Comparison of ENCODE assay signal across 8 cellular contexts in the genomic region with DNA sequence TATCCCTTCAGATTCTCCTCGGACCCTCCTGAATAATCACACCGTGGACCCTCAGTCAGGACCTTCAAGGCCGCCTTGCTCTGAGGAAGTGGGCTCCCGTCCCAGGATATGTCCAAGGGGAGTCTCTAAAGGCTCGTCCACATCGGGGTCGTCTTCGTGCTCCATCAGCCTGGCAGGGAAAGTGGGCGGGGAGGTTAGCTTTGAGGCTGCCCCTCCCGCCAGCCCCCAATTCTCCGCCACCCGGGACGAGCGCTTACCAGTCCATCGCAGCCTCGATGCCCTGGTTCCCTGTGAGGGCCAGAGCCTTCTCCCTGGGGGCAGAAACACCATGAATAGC. TPM values are rescaled to one million over a fixed set of nuclear protein-coding genes. Genes with fewer than 3 reads are reported as not detected.
DNase-seq lines count a peak whose midpoint lies in the region; ATAC-seq, FAIRE-seq and TF ChIP-seq lines count a peak whose summit lies in the region.

No MANE protein-coding gene starts in this region.

- H3K9ac ChIP-seq in OCI-LY3 (ENCODE audit: low read length): peak overlapping the region; percentile 89
- peak overlapping the region; percentile 85 for H3K9ac ChIP-seq in endothelial cell of umbilical vein (replicated peaks; ENCODE audit: extremely low read depth, insufficient read depth, low read length)

- dilution Hi-C loops in endothelial cell of umbilical vein (cut with MboI; ENCODE audit: extremely low pct_ligation_motif_present, low sequenced_read_pairs): no loop called here

- H2AFZ ChIP-seq in OCI-LY3 (ENCODE audit: low read depth, low read length) (no peak overlapping the region), endothelial cell of umbilical vein (ENCODE audit: low read depth, low read length) (peak overlapping the region; percentile 72)

- TF ChIP-seq EP300 in ovary (IDR thresholded peaks at IDR 0.05): no peak

- H3K9me3 ChIP-seq in DOHH2 (ENCODE audit: control insufficient read depth, insufficient read depth, low read length): no peaks in the 10 kb centered on the region
- no peaks in the 10 kb centered on the region for H3K9me3 ChIP-seq in OCI-LY3 (ENCODE audit: insufficient read depth, low read length)
- no peaks in the 10 kb centered on the region for H3K9me3 ChIP-seq in endothelial cell of umbilical vein (replicated peaks; ENCODE audit: control insufficient read depth, insufficient read depth, low read length)
- no peaks in the 10 kb centered on the region for H3K9me3 ChIP-seq in ovary

- FAIRE-seq in endothelial cell of umbilical vein (lab: Jason Lieb, UNC): no peak

- CTCF ChIA-PET in endothelial cell of umbilical vein (lab: Charles Lee): no interaction called here

- POLR2A ChIA-PET in endothelial cell of umbilical vein (lab: Charles Lee): interaction anchor here (3.2 kb wide), 1 partner anchor 13 kb away, joined by 33 read pairs; the partner anchor contains the start of genes C11orf98 and CSKMT

- H3K4me2 ChIP-seq in DOHH2 (ENCODE audit: low read length) (peak overlapping the region; percentile 98), OCI-LY3 (ENCODE audit: low read length) (peak overlapping the region; percentile 97), endothelial cell of umbilical vein (ENCODE audit: insufficient read depth, low read length) (peak overlapping the region; percentile 71)

- peaks cover 40% of the 10 kb centered on the region for H3K36me3 ChIP-seq in DOHH2 (ENCODE audit: control insufficient read depth, low read length)
- peaks cover 24% of the 10 kb centered on the region for H3K36me3 ChIP-seq in OCI-LY3 (replicated peaks; ENCODE audit: low read depth, low read length)
- peaks cover 0 to 17% of the 10 kb centered on the region in 2 experiments for H3K36me3 ChIP-seq in endothelial cell of umbilical vein (ENCODE audit: control insufficient read depth in 2 of 2, extremely low read depth in 1 of 2, insufficient read depth in 2 of 2, low read length in 2 of 2)
- no peaks in the 10 kb centered on the region for H3K36me3 ChIP-seq in ovary

- TSS peak; percentile 53 for BruUV-seq in endothelial cell of umbilical vein (replicated peaks; lab: Mats Ljungman, UMichigan)

- no peaks in the 10 kb centered on the region for H3K9me1 ChIP-seq in endothelial cell of umbilical vein (replicated peaks; ENCODE audit: control insufficient read depth, extremely low read depth, insufficient read depth, low read length)

- H3K27me3 ChIP-seq in DOHH2 (ENCODE audit: control insufficient read depth, low read length): no peaks in the 10 kb centered on the region
- no peaks in the 10 kb centered on the region for H3K27me3 ChIP-seq in OCI-LY3 (ENCODE audit: low read depth, low read length)
- no peaks in the 10 kb centered on the region for H3K27me3 ChIP-seq in endothelial cell of umbilical vein (ENCODE audit: control insufficient read depth in 2 of 2, insufficient read depth in 2 of 2, low read length in 2 of 2)
- no peaks in the 10 kb centered on the region for H3K27me3 ChIP-seq in ovary

- H3K4me1 ChIP-seq in DOHH2 (ENCODE audit: control insufficient read depth, low read length) (peaks cover 44% of the 10 kb centered on the region), OCI-LY3 (ENCODE audit: low read length) (peaks cover 19% of the 10 kb centered on the region), endothelial cell of umbilical vein (ENCODE audit: control insufficient read depth, extremely low read depth, insufficient read depth, low read length) (peaks cover 11% of the 10 kb centered on the region), ovary (ENCODE audit: insufficient read depth) (peaks cover 3% of the 10 kb centered on the region)

- H3K4me3 ChIP-seq in DOHH2 (ENCODE audit: low read length) (peak overlapping the region; percentile 98), OCI-LY3 (ENCODE audit: low read length) (peak overlapping the region; percentile 97), endothelial cell of umbilical vein (replicated peaks in 1 of 3; ENCODE audit: insufficient read depth in 1 of 3, low read depth in 1 of 3, low read length in 3 of 3) (peak overlapping the region; percentile 76 to 93 (median 79)), ovary (peak overlapping the region; percentile 60)

- no peaks in the 10 kb centered on the region for H3K9me2 ChIP-seq in DOHH2 (replicated peaks; ENCODE audit: control insufficient read depth, low read length)

- no peak for TF ChIP-seq POLR2A in endothelial cell of umbilical vein (IDR thresholded peaks at IDR 0.05; ENCODE audit: low read depth, low read length)
- no peak for TF ChIP-seq POLR2A in ovary (IDR thresholded peaks at IDR 0.05)

- DNase-seq in endothelial cell of umbilical vein (ENCODE audit: low read depth, low spot score) (no peak), ovary (no peak), DMS53 (lab: John Stamatoyannopoulos, UW) (no peak), SK-N-DZ (ENCODE audit: low spot score) (no peak), SKM-1 (lab: John Stamatoyannopoulos, UW; ENCODE audit: unreplicated experiment) (no peak)

- H3K27ac ChIP-seq in DOHH2 (ENCODE audit: low read depth, low read length): peak overlapping the region; percentile 59
- H3K27ac ChIP-seq in OCI-LY3 (ENCODE audit: low read length): peak overlapping the region; percentile 74
- H3K27ac ChIP-seq in endothelial cell of umbilical vein (ENCODE audit: insufficient read depth, low read depth, low read length): peak overlapping the region; percentile 74
- H3K27ac ChIP-seq in ovary: peak overlapping the region; percentile 73 to 82

- TF ChIP-seq CTCF in DOHH2 (IDR thresholded peaks at IDR 0.05; ENCODE audit: low read depth, low read length, poor library complexity, severe bottlenecking) (no peak), OCI-LY3 (IDR thresholded peaks at IDR 0.05; ENCODE audit: low read depth, low read length) (no peak), endothelial cell of umbilical vein (IDR thresholded peaks at IDR 0.05; ENCODE audit: extremely low read depth in 1 of 2, insufficient read depth in 1 of 2, low read depth in 1 of 2, low read length in 2 of 2) (no peak), ovary (IDR thresholded peaks at IDR 0.05) (no peak)

- no peak for ATAC-seq in GM18909 (IDR thresholded peaks at IDR 0.05; ENCODE audit: poor library complexity, unreplicated experiment)

- intact Hi-C loops in endothelial cell of umbilical vein (cut with micrococcal nuclease) (loop anchor here (2.0 kb wide), 1 partner anchor 14 kb away; the partner anchor contains the start of genes C11orf98 and CSKMT), ovary (cut with DNase I) (loop anchor here in 2 of 4 donors (5.0 to 10.0 kb wide), 2 partner anchors 49 to 284 kb away; partner anchors contain the start of genes HNRNPUL2 (in 1 of the 2) and TTC9C (in 1 of the 2))

- peaks cover 56% of the 10 kb centered on the region for H3K79me2 ChIP-seq in DOHH2 (ENCODE audit: control insufficient read depth, low read length)
- H3K79me2 ChIP-seq in OCI-LY3 (ENCODE audit: low read length): peaks cover 41% of the 10 kb centered on the region
- H3K79me2 ChIP-seq in endothelial cell of umbilical vein (ENCODE audit: control insufficient read depth, insufficient read depth, low read length): peaks cover 16% of the 10 kb centered on the region

- no peaks in the 10 kb centered on the region for H4K20me1 ChIP-seq in DOHH2 (ENCODE audit: control insufficient read depth, insufficient read depth, low read depth, low read length)
- no peaks in the 10 kb centered on the region for H4K20me1 ChIP-seq in OCI-LY3 (ENCODE audit: insufficient read depth, low read length)
- H4K20me1 ChIP-seq in endothelial cell of umbilical vein (replicated peaks; ENCODE audit: control insufficient read depth, extremely low read depth, insufficient read depth, low read length): no peaks in the 10 kb centered on the region

- H3F3A ChIP-seq in DOHH2 (ENCODE audit: control insufficient read depth, insufficient read depth): peaks cover 17% of the 10 kb centered on the region

- 1 to 4% (median 2%) methylated on average over 16 of the region's 16 CpGs for WGBS in ovary, 3 donors

RNA-seq across cellular contexts. Expression of gene UBXN1, which starts 0.5 kb away (rescaled TPM):
- total RNA-seq in endothelial cell of umbilical vein (112 and 113 TPM in 2 replicates), ovary (100 to 1,000 TPM; 106 to 239 (median 170) TPM)
- polyA plus RNA-seq in endothelial cell of umbilical vein (105 and 114 TPM in 2 replicates), ovary (100 to 1,000 TPM in 1 of 2 donors, 10 to 100 TPM in 1; 97.6 to 284 TPM)
- 98.7 and 120 TPM in 2 replicates for polyA plus RNA-seq in endothelial cell of umbilical vein (2011; cell fraction: cytosol; rRNA removed)
- 148 and 194 TPM in 2 replicates for polyA plus RNA-seq in endothelial cell of umbilical vein (2011; cell fraction: nucleus; rRNA removed)
- 92.3 and 141 TPM in 2 replicates for polyA plus RNA-seq in endothelial cell of umbilical vein (2012)
- polyA minus RNA-seq in endothelial cell of umbilical vein: 41.0 and 42.1 TPM in 2 replicates
- polyA minus RNA-seq in endothelial cell of umbilical vein (2011; cell fraction: cytosol; rRNA and poly(A)+ RNA removed): 62.7 TPM
- polyA minus RNA-seq in endothelial cell of umbilical vein (2011; cell fraction: nucleus; rRNA and poly(A)+ RNA removed): 31.2 and 41.0 TPM in 2 replicates
- polyA plus RNA-seq in SK-N-DZ (2014; cell fraction: cytosol; rRNA removed): 155 and 166 TPM in 2 replicates
- polyA plus RNA-seq in SK-N-DZ (2014; cell fraction: nucleus; rRNA removed): 169 and 171 TPM in 2 replicates

RNA-seq across cellular contexts. Expression of gene LBHD1, which starts 6.3 kb away (rescaled TPM):
- total RNA-seq in endothelial cell of umbilical vein (7.5 and 10.5 TPM in 2 replicates), ovary (1 to 10 TPM; 2.4 to 6.0 (median 4.6) TPM)
- polyA plus RNA-seq in endothelial cell of umbilical vein (3.5 and 3.8 TPM in 2 replicates), ovary (1 to 10 TPM; 2.6 to 5.3 TPM)
- 2.8 and 3.6 TPM in 2 replicates for polyA plus RNA-seq in endothelial cell of umbilical vein (2011; cell fraction: cytosol; rRNA removed)
- 19.1 and 21.0 TPM in 2 replicates for polyA plus RNA-seq in endothelial cell of umbilical vein (2011; cell fraction: nucleus; rRNA removed)
- 2.5 and 3.7 TPM in 2 replicates for polyA plus RNA-seq in endothelial cell of umbilical vein (2012)
- 4.6 and 5.2 TPM in 2 replicates for polyA minus RNA-seq in endothelial cell of umbilical vein
- polyA minus RNA-seq in endothelial cell of umbilical vein (2011; cell fraction: cytosol; rRNA and poly(A)+ RNA removed): 5.0 TPM
- polyA minus RNA-seq in endothelial cell of umbilical vein (2011; cell fraction: nucleus; rRNA and poly(A)+ RNA removed): 6.8 and 8.0 TPM in 2 replicates
- 5.1 and 7.3 TPM in 2 replicates for polyA plus RNA-seq in SK-N-DZ (2014; cell fraction: cytosol; rRNA removed)
- 10.0 and 10.5 TPM in 2 replicates for polyA plus RNA-seq in SK-N-DZ (2014; cell fraction: nucleus; rRNA removed)

RNA-seq across cellular contexts. Expression of gene UQCC3, which starts 6.9 kb away (rescaled TPM):
- total RNA-seq in endothelial cell of umbilical vein (8.6 and 9.0 TPM in 2 replicates), ovary (10 to 100 TPM in 2 of 7 donors, 1 to 10 TPM in 5; 7.1 to 13.7 (median 8.9) TPM)
- polyA plus RNA-seq in endothelial cell of umbilical vein (15.3 and 15.5 TPM in 2 replicates), ovary (1 to 10 TPM; 1.6 to 9.6 TPM)
- polyA plus RNA-seq in endothelial cell of umbilical vein (2011; cell fraction: cytosol; rRNA removed): 7.6 and 12.2 TPM in 2 replicates
- polyA plus RNA-seq in endothelial cell of umbilical vein (2011; cell fraction: nucleus; rRNA removed): 2.6 and 4.0 TPM in 2 replicates
- 6.9 and 11.2 TPM in 2 replicates for polyA plus RNA-seq in endothelial cell of umbilical vein (2012)
- 2.4 and 3.0 TPM in 2 replicates for polyA minus RNA-seq in endothelial cell of umbilical vein
- 8.3 TPM for polyA minus RNA-seq in endothelial cell of umbilical vein (2011; cell fraction: cytosol; rRNA and poly(A)+ RNA removed)
- polyA minus RNA-seq in endothelial cell of umbilical vein (2011; cell fraction: nucleus; rRNA and poly(A)+ RNA removed): 1.6 TPM in 2 replicates
- polyA plus RNA-seq in SK-N-DZ (2014; cell fraction: cytosol; rRNA removed): 19.5 and 27.3 TPM in 2 replicates
- 12.6 and 15.6 TPM in 2 replicates for polyA plus RNA-seq in SK-N-DZ (2014; cell fraction: nucleus; rRNA removed)

RNA-seq across cellular contexts. Expression of gene LRRN4CL, which starts 10.9 kb away (rescaled TPM):
- total RNA-seq in endothelial cell of umbilical vein (0.20 and 0.37 TPM in 2 replicates), ovary (10 to 100 TPM; 19.5 to 38.6 (median 25.5) TPM)
- polyA plus RNA-seq in endothelial cell of umbilical vein (0.03 TPM in 1 of 2 replicates, not detected in the other), ovary (10 to 100 TPM; 18.5 to 23.1 TPM)
- polyA plus RNA-seq in endothelial cell of umbilical vein (2011; cell fraction: cytosol; rRNA removed): 0.03 and 0.04 TPM in 2 replicates
- polyA plus RNA-seq in endothelial cell of umbilical vein (2011; cell fraction: nucleus; rRNA removed): 0.08 and 0.11 TPM in 2 replicates
- polyA plus RNA-seq in endothelial cell of umbilical vein (2012): not detected in 2 replicates
- polyA minus RNA-seq in endothelial cell of umbilical vein: 0.36 TPM in 1 of 2 replicates, not detected in the other
- 0.41 TPM for polyA minus RNA-seq in endothelial cell of umbilical vein (2011; cell fraction: cytosol; rRNA and poly(A)+ RNA removed)
- 0.43 and 0.53 TPM in 2 replicates for polyA minus RNA-seq in endothelial cell of umbilical vein (2011; cell fraction: nucleus; rRNA and poly(A)+ RNA removed)
- polyA plus RNA-seq in SK-N-DZ (2014; cell fraction: cytosol; rRNA removed): 0.03 TPM in 1 of 2 replicates, not detected in the other
- polyA plus RNA-seq in SK-N-DZ (2014; cell fraction: nucleus; rRNA removed): 0.70 and 1.8 TPM in 2 replicates

RNA-seq across cellular contexts. Expression of gene CSKMT, which starts 13.3 kb away (rescaled TPM):
- 28.4 and 38.1 TPM in 2 replicates for total RNA-seq in endothelial cell of umbilical vein
- 7.8 and 7.9 TPM in 2 replicates for polyA plus RNA-seq in endothelial cell of umbilical vein
- polyA plus RNA-seq in endothelial cell of umbilical vein (2011; cell fraction: cytosol; rRNA removed): 6.1 and 6.4 TPM in 2 replicates
- polyA plus RNA-seq in endothelial cell of umbilical vein (2011; cell fraction: nucleus; rRNA removed): 7.5 and 11.9 TPM in 2 replicates
- polyA plus RNA-seq in endothelial cell of umbilical vein (2012): 6.5 and 8.7 TPM in 2 replicates
- polyA minus RNA-seq in endothelial cell of umbilical vein: 11.0 and 11.7 TPM in 2 replicates
- 54.8 TPM for polyA minus RNA-seq in endothelial cell of umbilical vein (2011; cell fraction: cytosol; rRNA and poly(A)+ RNA removed)
- 21.3 and 80.2 TPM in 2 replicates for polyA minus RNA-seq in endothelial cell of umbilical vein (2011; cell fraction: nucleus; rRNA and poly(A)+ RNA removed)
- 10 to 100 TPM; 14.2 to 31.5 (median 21.7) TPM for total RNA-seq in ovary
- 10 to 100 TPM in 1 of 2 donors, 1 to 10 TPM in 1; 3.6 to 16.9 TPM for polyA plus RNA-seq in ovary
- 9.0 and 19.0 TPM in 2 replicates for polyA plus RNA-seq in SK-N-DZ (2014; cell fraction: cytosol; rRNA removed)
- polyA plus RNA-seq in SK-N-DZ (2014; cell fraction: nucleus; rRNA removed): 3.8 and 15.1 TPM in 2 replicates
